Comparison of ENCODE assay signal across 11 cellular contexts in the genomic region with DNA sequence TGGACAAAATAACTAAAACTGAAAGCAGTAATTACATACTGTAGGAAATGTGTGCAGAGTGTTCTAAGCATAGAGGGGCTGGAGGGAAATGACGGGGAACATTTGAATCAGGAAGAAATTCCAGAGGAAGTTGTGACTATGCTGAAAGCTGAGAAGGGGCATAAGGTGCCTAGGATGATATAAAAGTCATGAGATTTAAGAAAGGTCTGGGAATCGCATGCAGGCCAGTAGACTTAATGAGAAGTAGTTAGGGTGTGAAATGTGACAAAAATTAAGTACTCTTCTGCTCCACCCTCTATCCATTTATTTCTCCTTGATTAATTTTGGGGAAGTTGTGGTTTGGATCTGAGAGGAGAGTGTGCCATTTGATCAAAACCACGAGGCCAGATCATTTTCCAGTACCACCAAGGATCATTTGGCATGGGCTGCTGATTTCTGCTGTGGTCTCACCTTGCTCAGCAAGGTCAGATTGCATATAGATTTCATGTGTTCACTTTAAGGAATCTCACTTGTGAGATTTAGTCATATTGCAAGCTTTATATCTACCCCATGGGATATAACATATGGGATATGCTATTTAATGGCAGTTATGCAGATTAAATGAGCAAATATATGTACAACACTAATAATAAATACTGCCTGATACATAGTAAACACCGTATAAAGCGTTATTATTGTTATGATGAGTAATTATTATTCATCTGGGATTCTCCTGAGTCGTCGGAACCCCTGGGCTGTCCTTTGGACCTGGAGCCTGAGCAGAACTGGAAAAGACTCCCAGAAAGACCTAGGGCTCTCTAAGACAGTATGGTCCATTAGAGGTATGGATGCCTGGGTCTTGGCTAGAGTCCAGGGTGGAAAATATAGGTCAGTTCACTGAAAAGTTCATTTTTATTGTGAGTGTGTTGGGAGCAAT.
DNase-seq lines count a peak whose midpoint lies in the region; ATAC-seq and TF ChIP-seq lines count a peak whose summit lies in the region.
"Had no signal": no experiment of that assay in that cellular context is flagged by ENCODE, and none has a peak within 500 bp of the region (broad histone marks: within the 10 kb centered on the region; RNA-seq: fewer than 3 reads in every experiment).

No MANE protein-coding gene starts in this region.

- ATAC-seq in right lobe of liver, result peak; percentile 11 to 74 (median 37)

- H3K4me3 ChIP-seq in AG04450 (ENCODE audit: low read depth, low read length), result no peak overlapping the region
- no peak overlapping the region for H3K4me3 ChIP-seq in MG63
- H3K4me3 ChIP-seq in breast epithelium, result no peak overlapping the region
- H3K4me3 ChIP-seq in right lobe of liver, result no peak overlapping the region

- H3K27ac ChIP-seq in AG04450 (ENCODE audit: low read depth, low read length) (peak overlapping the region; percentile 75), breast epithelium (peak overlapping the region; percentile 57 to 67), right lobe of liver (peak overlapping the region in 2 of 3 donors; percentile 3 to 12)

- H3K4me3 Mint-ChIP-seq in nephron progenitor cell, result no peak overlapping the region
- H3K4me3 Mint-ChIP-seq: activated CD4-positive, alpha-beta T cell treated with anti-CD3 and anti-CD28 coated beads, Interleukin-2, amount 10 ng/mL, durations not matched to agents 24 days and 14 days had no signal

- DNase-seq in AG04450 (ENCODE audit: low read depth, low spot score) (no peak), MG63 (peak; percentile 38), breast epithelium (ENCODE audit: low spot score in 2 of 2) (no peak), right lobe of liver (no peak), ecto neural progenitor cell (ENCODE audit: low spot score) (no peak), NCI-H2196 (lab: John Stamatoyannopoulos, UW; ENCODE audit: unreplicated experiment) (no peak), nephron progenitor cell (no peak)
- no peak for DNase-seq in activated effector memory CD4-positive, alpha-beta T cell treated with anti-CD3 and anti-CD28 coated beads, Interleukin-2, amount 50 U/mL, for 16 hours
- DNase-seq: activated CD4-positive, alpha-beta T cell treated with anti-CD3 and anti-CD28 coated beads, Interleukin-2, amount 10 ng/mL, durations not matched to agents 24 days and 14 days; NCI-H1092 treated with DMSO at 0.1 percent for 48 hours; OCI-M1 had no signal

- H3K27me3 ChIP-seq in AG04450 (ENCODE audit: control insufficient read depth, insufficient read depth, low read length) (no peaks in the 10 kb centered on the region), MG63 (no peaks in the 10 kb centered on the region), breast epithelium (no peaks in the 10 kb centered on the region), right lobe of liver (no peaks in the 10 kb centered on the region)

- no peaks in the 10 kb centered on the region for H3K9me3 ChIP-seq in AG04450 (ENCODE audit: control insufficient read depth, insufficient read depth, low read length)
- H3K9me3 ChIP-seq in MG63, result 0 out of 2 replicates have a peak, but pooled peaks cover 2% of the 10 kb centered on the region
- no peaks in the 10 kb centered on the region for H3K9me3 ChIP-seq in breast epithelium
- H3K9me3 ChIP-seq in right lobe of liver, result no peaks in the 10 kb centered on the region

- peaks cover 3% of the 10 kb centered on the region for H3K27me3 Mint-ChIP-seq in nephron progenitor cell (ENCODE audit: low read depth, poor library complexity)
- H3K27me3 Mint-ChIP-seq: activated CD4-positive, alpha-beta T cell treated with anti-CD3 and anti-CD28 coated beads, Interleukin-2, amount 10 ng/mL, durations not matched to agents 24 days and 14 days had no signal

- no peaks in the 10 kb centered on the region for H3K36me3 Mint-ChIP-seq in nephron progenitor cell (ENCODE audit: low read depth)

- no peaks in the 10 kb centered on the region for H3K9me3 Mint-ChIP-seq in nephron progenitor cell
- H3K9me3 Mint-ChIP-seq: activated CD4-positive, alpha-beta T cell treated with anti-CD3 and anti-CD28 coated beads, Interleukin-2, amount 10 ng/mL, durations not matched to agents 24 days and 14 days had no signal

- CTCF ChIA-PET in AG04450 (lab: Charles Lee), result no interaction called here

- no peak for TF ChIP-seq CTCF in AG04450 (IDR thresholded peaks at IDR 0.05; ENCODE audit: low read depth, low read length)
- no peak for TF ChIP-seq CTCF in breast epithelium (IDR thresholded peaks at IDR 0.05)
- no peak for TF ChIP-seq CTCF in right lobe of liver (IDR thresholded peaks at IDR 0.05)
- no peak for TF ChIP-seq CTCF in nephron progenitor cell (IDR thresholded peaks at IDR 0.05)

- peaks cover 47% of the 10 kb centered on the region for H3K4me1 Mint-ChIP-seq in nephron progenitor cell
- H3K4me1 Mint-ChIP-seq: activated CD4-positive, alpha-beta T cell treated with anti-CD3 and anti-CD28 coated beads, Interleukin-2, amount 10 ng/mL, durations not matched to agents 24 days and 14 days had no signal

- no peak overlapping the region for H3K27ac Mint-ChIP-seq in nephron progenitor cell
- H3K27ac Mint-ChIP-seq: activated CD4-positive, alpha-beta T cell treated with anti-CD3 and anti-CD28 coated beads, Interleukin-2, amount 10 ng/mL, durations not matched to agents 24 days and 14 days had no signal

- H3K4me1 ChIP-seq in breast epithelium (peaks cover 0 to 4% of the 10 kb centered on the region in 2 donors), right lobe of liver (peaks cover 0 to 6% (median 2%) of the 10 kb centered on the region in 4 donors)

- POLR2A ChIA-PET in AG04450 (lab: Yijun Ruan, JAX), result interaction anchor here (0.9 to 3.4 kb wide), 4 partner anchors 28 to 265 kb away, joined by 3 to 12 read pairs (median 4); a partner anchor contains a TSS

- TF ChIP-seq POLR2A in breast epithelium (IDR thresholded peaks at IDR 0.05) (no peak), right lobe of liver (IDR thresholded peaks at IDR 0.05) (no peak)

- WGBS in right lobe of liver (ENCODE audit: insufficient coverage, low coverage, low lambda C conversion rate, missing lambda C conversion rate), result 68% methylated on average over 7 of the region's 7 CpGs

- H3K36me3 ChIP-seq in MG63, result peaks cover 3% of the 10 kb centered on the region; the same call in 1 of the 2 replicates
- no peaks in the 10 kb centered on the region for H3K36me3 ChIP-seq in breast epithelium
- no peaks in the 10 kb centered on the region for H3K36me3 ChIP-seq in right lobe of liver

- intact Hi-C loops in breast epithelium (cut with DNase I; ENCODE audit: low total_unique reads), result no loop called here
- intact Hi-C loops in right lobe of liver (cut with DNase I), result no loop called here

Comparison
In these comparisons a context has a peak if more than half of its experiments do, and no peak if none do; other contexts are left out.
1. H3K27ac ChIP-seq: peak in every context shown above with its lines; median percentile 75 in AG04450; 62 in breast epithelium; 8 in right lobe of liver.